13 cellular contexts compared by ENCODE assay signal in the genomic region with DNA sequence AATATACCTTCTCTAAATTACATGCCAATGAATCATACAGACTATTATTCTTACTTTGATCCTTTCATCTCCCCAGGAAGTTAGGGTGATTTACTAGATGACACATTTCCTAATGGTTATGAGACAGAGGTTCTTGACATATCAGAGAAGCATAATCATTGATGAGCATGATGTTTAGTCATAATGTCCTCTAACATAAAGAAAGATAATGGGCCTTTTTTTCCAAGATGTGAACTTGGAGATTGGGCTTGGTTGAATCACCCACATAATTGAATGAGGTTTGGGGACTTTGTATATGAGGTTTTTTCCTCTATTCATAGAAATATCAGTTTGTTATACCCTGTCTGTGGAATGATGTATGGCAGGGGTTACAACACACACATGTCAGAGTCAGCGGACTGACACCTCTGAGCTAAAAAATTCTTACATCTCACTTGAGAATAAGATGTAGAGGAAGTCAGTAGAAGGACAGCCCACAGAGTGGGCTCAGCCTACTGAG.
A peak's percentile ranks its signal among the peaks of the same experiment; 100 is the strongest.
DNase-seq lines count a peak whose midpoint lies in the region; ATAC-seq and TF ChIP-seq lines count a peak whose summit lies in the region.
"Had no signal": no experiment of that assay in that cellular context is flagged by ENCODE, and none has a peak within 500 bp of the region (broad histone marks: within the 10 kb centered on the region; RNA-seq: fewer than 3 reads in every experiment).

No MANE protein-coding gene starts in this region.

- no peaks in the 10 kb centered on the region for H3K36me3 ChIP-seq in kidney epithelial cell (ENCODE audit: control insufficient read depth, insufficient read depth, low read length)
- H3K36me3 ChIP-seq: cardiac muscle cell had no signal

- DNase-seq in COLO829 (ENCODE audit: low spot score) = peak; percentile 93
- DNase-seq in HS-5 (ENCODE audit: low read depth) = peak; percentile 97
- no peak for DNase-seq in activated T-helper 2 cell treated with anti-CD3 and anti-CD28 coated beads, Interferon-gamma antibody, Interleukin-2, Interleukin-4, amounts not matched to agents 10 μg/mL and 5 μg/mL and 100 μg/mL, durations not matched to agents 14 hours and 24 hours and 36 hours (ENCODE audit: low spot score)
- DNase-seq in kidney epithelial cell (ENCODE audit: low read depth) = peak; percentile 88
- no peak for DNase-seq in stimulated activated CD4-positive, alpha-beta T cell treated with anti-CD3 and anti-CD28 coated beads, Interleukin-2, amount 100 ng/mL, for 48 hours
- DNase-seq in superior temporal gyrus (ENCODE audit: extremely low spot score) = no peak
- DNase-seq in endothelial cell (ENCODE audit: low spot score) = no peak
- DNase-seq: activated CD4-positive, alpha-beta memory T cell treated with anti-CD3 and anti-CD28 coated beads for 36 hours; DMS 273 treated with DMSO at 0.1 percent for 48 hours; mucosa of descending colon had no signal

- H3K4me3 ChIP-seq in kidney epithelial cell (ENCODE audit: low read depth, low read length) = no peak overlapping the region
- H3K4me3 ChIP-seq: cardiac muscle cell, mucosa of descending colon, skin epidermis had no signal

- no peaks in the 10 kb centered on the region for H3K36me3 Mint-ChIP-seq in activated T-helper 2 cell treated with anti-CD3 and anti-CD28 coated beads, Interferon-gamma antibody, Interleukin-2, Interleukin-4, amounts not matched to agents 10 μg/mL and 5 μg/mL and 100 μg/mL, durations not matched to agents 14 hours and 24 hours and 36 hours (ENCODE audit: low read depth)
- no peaks in the 10 kb centered on the region for H3K36me3 Mint-ChIP-seq in endothelial cell (ENCODE audit: low read depth, unreplicated experiment)
- H3K36me3 Mint-ChIP-seq: activated CD4-positive, alpha-beta memory T cell treated with anti-CD3 and anti-CD28 coated beads for 36 hours had no signal

- ATAC-seq in HG02759 (IDR thresholded peaks at IDR 0.05; ENCODE audit: unreplicated experiment) = no peak
- ATAC-seq: mucosa of descending colon had no signal

- no peak for TF ChIP-seq CTCF in kidney epithelial cell (IDR thresholded peaks at IDR 0.05; ENCODE audit: insufficient read depth, low read length, poor library complexity, severe bottlenecking)
- TF ChIP-seq CTCF in endothelial cell (IDR thresholded peaks at IDR 0.05; ENCODE audit: unreplicated experiment) = no peak

- intact Hi-C loops in activated T-helper 2 cell treated with anti-CD3 and anti-CD28 coated beads, Interferon-gamma antibody, Interleukin-2, Interleukin-4, amounts not matched to agents 10 μg/mL and 5 μg/mL and 100 μg/mL, durations not matched to agents 14 hours and 24 hours and 36 hours (cut with micrococcal nuclease) = loop anchor here (1.0 to 10.0 kb wide), 3 partner anchors 10 to 446 kb away; partner anchors contain the start of genes CLDND1 and CPOX

- H3K27ac Mint-ChIP-seq in activated T-helper 2 cell treated with anti-CD3 and anti-CD28 coated beads, Interferon-gamma antibody, Interleukin-2, Interleukin-4, amounts not matched to agents 10 μg/mL and 5 μg/mL and 100 μg/mL, durations not matched to agents 14 hours and 24 hours and 36 hours = peak overlapping the region; percentile 12
- H3K27ac Mint-ChIP-seq in endothelial cell (ENCODE audit: unreplicated experiment) = no peak overlapping the region
- H3K27ac Mint-ChIP-seq: activated CD4-positive, alpha-beta memory T cell treated with anti-CD3 and anti-CD28 coated beads for 36 hours had no signal

- H3K4me1 Mint-ChIP-seq in activated T-helper 2 cell treated with anti-CD3 and anti-CD28 coated beads, Interferon-gamma antibody, Interleukin-2, Interleukin-4, amounts not matched to agents 10 μg/mL and 5 μg/mL and 100 μg/mL, durations not matched to agents 14 hours and 24 hours and 36 hours (ENCODE audit: low read depth) = peaks cover 6% of the 10 kb centered on the region
- H3K4me1 Mint-ChIP-seq in endothelial cell (ENCODE audit: unreplicated experiment) = no peaks in the 10 kb centered on the region

- peaks cover 5% of the 10 kb centered on the region for H3K9me3 Mint-ChIP-seq in activated T-helper 2 cell treated with anti-CD3 and anti-CD28 coated beads, Interferon-gamma antibody, Interleukin-2, Interleukin-4, amounts not matched to agents 10 μg/mL and 5 μg/mL and 100 μg/mL, durations not matched to agents 14 hours and 24 hours and 36 hours
- H3K9me3 Mint-ChIP-seq in endothelial cell (ENCODE audit: unreplicated experiment) = no peaks in the 10 kb centered on the region
- H3K9me3 Mint-ChIP-seq: activated CD4-positive, alpha-beta memory T cell treated with anti-CD3 and anti-CD28 coated beads for 36 hours had no signal

- H3K27me3 Mint-ChIP-seq in activated T-helper 2 cell treated with anti-CD3 and anti-CD28 coated beads, Interferon-gamma antibody, Interleukin-2, Interleukin-4, amounts not matched to agents 10 μg/mL and 5 μg/mL and 100 μg/mL, durations not matched to agents 14 hours and 24 hours and 36 hours (ENCODE audit: low read depth) = no peaks in the 10 kb centered on the region
- peaks cover 4% of the 10 kb centered on the region for H3K27me3 Mint-ChIP-seq in endothelial cell (ENCODE audit: unreplicated experiment)
- H3K27me3 Mint-ChIP-seq: activated CD4-positive, alpha-beta memory T cell treated with anti-CD3 and anti-CD28 coated beads for 36 hours had no signal

- no peaks in the 10 kb centered on the region for H3K27me3 ChIP-seq in kidney epithelial cell (ENCODE audit: control insufficient read depth, insufficient read depth, low read length)
- H3K27me3 ChIP-seq: cardiac muscle cell had no signal

- H3K4me3 Mint-ChIP-seq in activated T-helper 2 cell treated with anti-CD3 and anti-CD28 coated beads, Interferon-gamma antibody, Interleukin-2, Interleukin-4, amounts not matched to agents 10 μg/mL and 5 μg/mL and 100 μg/mL, durations not matched to agents 14 hours and 24 hours and 36 hours (ENCODE audit: low read depth) = no peak overlapping the region
- no peak overlapping the region for H3K4me3 Mint-ChIP-seq in endothelial cell (ENCODE audit: unreplicated experiment)
- H3K4me3 Mint-ChIP-seq: activated CD4-positive, alpha-beta memory T cell treated with anti-CD3 and anti-CD28 coated beads for 36 hours had no signal

Comparison
In these comparisons a context has a peak if more than half of its experiments do, and no peak if none do; other contexts are left out.
1. DNase-seq: peak in COLO829 (single experiment), HS-5 (single experiment) and kidney epithelial cell (single experiment); none in activated T-helper 2 cell treated with anti-CD3 and anti-CD28 coated beads, Interferon-gamma antibody, Interleukin-2, Interleukin-4, amounts not matched to agents 10 μg/mL and 5 μg/mL and 100 μg/mL, durations not matched to agents 14 hours and 24 hours and 36 hours (single experiment), stimulated activated CD4-positive, alpha-beta T cell treated with anti-CD3 and anti-CD28 coated beads, Interleukin-2, amount 100 ng/mL, for 48 hours (0 of 2), superior temporal gyrus (single experiment) and endothelial cell (single experiment).